In genomic region chr6:26571592-26572296, GRCh38 we compare ENCODE assay signal across 1 cellular context.
A peak's percentile ranks its signal among the peaks of the same experiment; 100 is the strongest.
TF ChIP-seq lines count a peak whose summit lies in the region.

No MANE protein-coding gene starts in this region.

TF ChIP-seq in K562, 482 proteins besides CTCF, POLR2A, EP300 and RAD21 (continued from another document and continues in another):
- TF ChIP-seq ZNF318 (IDR thresholded peaks at IDR 0.05; ENCODE audit: borderline replicate concordance in 1 of 2, low read depth in 1 of 2) (no peak), ZNF586 (CRISPR knock-in tag; conservative IDR thresholded peaks at IDR 0.05) (no peak), CBX1 (IDR thresholded peaks at IDR 0.05; ENCODE audit: low read depth) (no peak), GATAD2B (IDR thresholded peaks at IDR 0.05; ENCODE audit: borderline replicate concordance) (peak; percentile 97), SAFB (IDR thresholded peaks at IDR 0.05; ENCODE audit: borderline replicate concordance, low read depth, low read length) (no peak), MBD2 (IDR thresholded peaks at IDR 0.05; ENCODE audit: borderline replicate concordance, low read depth) (peak; percentile 54; the same call in 1 of the 2 replicates), NELFE (IDR thresholded peaks at IDR 0.05; ENCODE audit: insufficient read depth, insufficient read length) (no peak), SMARCC2 (IDR thresholded peaks at IDR 0.05; ENCODE audit: low read depth) (peak; percentile 70), ATF7 (IDR thresholded peaks at IDR 0.05) (peak; percentile 90), HDAC2 (IDR thresholded peaks at IDR 0.05) (peak; percentile 86), PCBP1 (IDR thresholded peaks at IDR 0.05; ENCODE audit: low read depth, low read length, poor library complexity, severe bottlenecking) (no peak), CREM (IDR thresholded peaks at IDR 0.05; ENCODE audit: low read depth) (peak; percentile 74), RBBP5 (IDR thresholded peaks at IDR 0.05; ENCODE audit: borderline replicate concordance, insufficient read depth, low read length, poor library complexity, severe bottlenecking) (no peak), BACH1 (tag; IDR thresholded peaks at IDR 0.05) (peak; percentile 57; the same call in 1 of the 2 replicates), ZNF408 (CRISPR knock-in tag; IDR thresholded peaks at IDR 0.05; ENCODE audit: low read depth) (no peak), ZNF551 (CRISPR knock-in tag; IDR thresholded peaks at IDR 0.05) (no peak), HNRNPH1 (optimal IDR thresholded peaks at IDR 0.05; ENCODE audit: low read depth, low read length) (no peak), CTBP1 (IDR thresholded peaks at IDR 0.05; ENCODE audit: borderline replicate concordance) (peak; percentile 82), AFF4 (CRISPR knock-in tag; IDR thresholded peaks at IDR 0.05) (peak; percentile 77), E4F1 (CRISPR knock-in tag; IDR thresholded peaks at IDR 0.05; ENCODE audit: borderline replicate concordance) (no peak), SIN3A (IDR thresholded peaks at IDR 0.05; ENCODE audit: borderline replicate concordance in 2 of 2, control insufficient read depth in 1 of 2, low read depth in 2 of 2, low read length in 2 of 2) (no peak), YY1 (IDR thresholded peaks at IDR 0.05; ENCODE audit: borderline replicate concordance in 1 of 3, control insufficient read depth in 1 of 3, extremely low read depth in 1 of 3, insufficient read depth in 3 of 3, insufficient read length in 1 of 3, insufficient replicate concordance in 2 of 3, low read depth in 1 of 3, low read length in 2 of 3) (peak in 2 of 3 experiments; percentile 62 to 83), ELK1 (CRISPR knock-in tag; IDR thresholded peaks at IDR 0.05) (no peak), TFAP4 (CRISPR knock-in tag; IDR thresholded peaks at IDR 0.05; ENCODE audit: borderline replicate concordance) (peak; percentile 82), ZNF197 (CRISPR knock-in tag; IDR thresholded peaks at IDR 0.05; ENCODE audit: low read depth) (0 out of 2 replicates have a peak, but pooled peaks have one; percentile 25), TARDBP (IDR thresholded peaks at IDR 0.05) (peak; percentile 80), ETV1 (tag; conservative IDR thresholded peaks at IDR 0.05; ENCODE audit: low read depth) (peak; percentile 70), MIER1 (IDR thresholded peaks at IDR 0.05; ENCODE audit: low read depth) (no peak), PTTG1 (tag; IDR thresholded peaks at IDR 0.05; ENCODE audit: low read depth) (no peak), SREBF2 (CRISPR knock-in tag; IDR thresholded peaks at IDR 0.05) (0 out of 2 replicates have a peak, but pooled peaks have one; percentile 92), HEY1 (CRISPR knock-in tag; IDR thresholded peaks at IDR 0.05; ENCODE audit: borderline replicate concordance) (peak; percentile 56), ETV5 (CRISPR knock-in tag; IDR thresholded peaks at IDR 0.05; ENCODE audit: low read depth) (peak; percentile 80; the same call in 1 of the 2 replicates), ZNF134 (CRISPR knock-in tag; conservative IDR thresholded peaks at IDR 0.05) (no peak), DLX4 (CRISPR knock-in tag; IDR thresholded peaks at IDR 0.05) (no peak), SMARCA5 (IDR thresholded peaks at IDR 0.05) (peak; percentile 2; the same call in 1 of the 2 replicates), MITF (IDR thresholded peaks at IDR 0.05) (no peak), ZNF263 (CRISPR knock-in tag; IDR thresholded peaks at IDR 0.05; ENCODE audit: borderline replicate concordance) (no peak), TAF9B (IDR thresholded peaks at IDR 0.05; ENCODE audit: partially characterized antibody) (peak; percentile 74), ZNF584 (CRISPR knock-in tag; IDR thresholded peaks at IDR 0.05; ENCODE audit: low read depth) (no peak), POLR3A (IDR thresholded peaks at IDR 0.05; ENCODE audit: borderline replicate concordance, extremely low read depth, insufficient read depth, insufficient read length) (peak; percentile 97), ZBTB12 (CRISPR knock-in tag; IDR thresholded peaks at IDR 0.05) (0 out of 2 replicates have a peak, but pooled peaks have one; percentile 41)
